ENCODE assay signal across 20 cellular contexts in genomic region chr3:185164428-185165217, GRCh38. TPM values are rescaled to one million over a fixed set of nuclear protein-coding genes. Genes with fewer than 3 reads are reported as not detected.
"Had no signal": no experiment of that assay in that cellular context is flagged by ENCODE, and none has a peak within 500 bp of the region (broad histone marks: within the 10 kb centered on the region; RNA-seq: fewer than 3 reads in every experiment).

No MANE protein-coding gene starts in this region.

- H3K4me1 Mint-ChIP-seq: activated CD8-positive, alpha-beta memory T cell treated with anti-CD3 and anti-CD28 coated beads, Interleukin-2, amount 10 ng/mL, durations not matched to agents 7 days and 5 days; activated naive CD8-positive, alpha-beta T cell treated with anti-CD3 and anti-CD28 coated beads for 36 hours; naive thymus-derived CD4-positive, alpha-beta T cell; T-helper 17 cell had no signal

- H3K36me3 ChIP-seq: brain microvascular endothelial cell, prostate gland, right lobe of liver, spleen, transverse colon had no signal

- ATAC-seq: activated CD8-positive, alpha-beta memory T cell treated with anti-CD3 and anti-CD28 coated beads, Interleukin-2, amount 10 ng/mL, durations not matched to agents 7 days and 5 days; naive thymus-derived CD4-positive, alpha-beta T cell; right lobe of liver; T-helper 17 cell had no signal

- H3K9me3 ChIP-seq: prostate gland, right lobe of liver, spleen, transverse colon had no signal

- H3K27me3 ChIP-seq: brain microvascular endothelial cell, right lobe of liver, spleen, transverse colon had no signal

- H3K4me1 ChIP-seq: prostate gland, right lobe of liver, spleen had no signal

- H3K9me3 Mint-ChIP-seq: activated naive CD8-positive, alpha-beta T cell treated with anti-CD3 and anti-CD28 coated beads for 36 hours; endodermal cell; immature natural killer cell had no signal

- DNase-seq: activated CD8-positive, alpha-beta memory T cell treated with anti-CD3 and anti-CD28 coated beads, Interleukin-2, amount 10 ng/mL, durations not matched to agents 7 days and 5 days; activated gamma-delta T cell treated with Interleukin-2 at 50 U/mL for 16 hours; activated naive CD8-positive, alpha-beta T cell treated with anti-CD3 and anti-CD28 coated beads for 36 hours; activated T-cell treated with anti-CD3 and anti-CD28 coated beads, Interleukin-2, amount 50 U/mL, for 48 hours; brain microvascular endothelial cell; endodermal cell; erythroblast; immature natural killer cell; midbrain; naive thymus-derived CD4-positive, alpha-beta T cell; occipital lobe; right lobe of liver; spleen; stimulated activated CD4-positive, alpha-beta T cell treated with anti-CD3 and anti-CD28 coated beads, Interleukin-1b, Interleukin-23, amount 100 ng/mL, for 48 hours; stimulated activated naive CD4-positive, alpha-beta T cell; substantia nigra; T-helper 17 cell; transverse colon had no signal

- H3K27ac Mint-ChIP-seq: activated CD8-positive, alpha-beta memory T cell treated with anti-CD3 and anti-CD28 coated beads, Interleukin-2, amount 10 ng/mL, durations not matched to agents 7 days and 5 days; activated naive CD8-positive, alpha-beta T cell treated with anti-CD3 and anti-CD28 coated beads for 36 hours; endodermal cell; immature natural killer cell; naive thymus-derived CD4-positive, alpha-beta T cell; T-helper 17 cell had no signal

- H3K4me3 Mint-ChIP-seq: activated CD8-positive, alpha-beta memory T cell treated with anti-CD3 and anti-CD28 coated beads, Interleukin-2, amount 10 ng/mL, durations not matched to agents 7 days and 5 days; activated naive CD8-positive, alpha-beta T cell treated with anti-CD3 and anti-CD28 coated beads for 36 hours; endodermal cell; immature natural killer cell; naive thymus-derived CD4-positive, alpha-beta T cell; T-helper 17 cell had no signal

- H3K4me3 ChIP-seq: lung, prostate gland, right lobe of liver, spleen, transverse colon had no signal

- H3K36me3 Mint-ChIP-seq: activated CD8-positive, alpha-beta memory T cell treated with anti-CD3 and anti-CD28 coated beads, Interleukin-2, amount 10 ng/mL, durations not matched to agents 7 days and 5 days; activated naive CD8-positive, alpha-beta T cell treated with anti-CD3 and anti-CD28 coated beads for 36 hours; immature natural killer cell; naive thymus-derived CD4-positive, alpha-beta T cell had no signal

- H3K27ac ChIP-seq: brain microvascular endothelial cell, prostate gland, right lobe of liver, spleen, transverse colon had no signal

RNA-seq across cellular contexts. Expression of gene C3orf70, which starts 11.8 kb away (rescaled TPM):
- polyA plus RNA-seq: immature natural killer cell; naive thymus-derived CD4-positive, alpha-beta T cell had no signal
